18 cellular contexts compared by ENCODE assay signal in the genomic region with DNA sequence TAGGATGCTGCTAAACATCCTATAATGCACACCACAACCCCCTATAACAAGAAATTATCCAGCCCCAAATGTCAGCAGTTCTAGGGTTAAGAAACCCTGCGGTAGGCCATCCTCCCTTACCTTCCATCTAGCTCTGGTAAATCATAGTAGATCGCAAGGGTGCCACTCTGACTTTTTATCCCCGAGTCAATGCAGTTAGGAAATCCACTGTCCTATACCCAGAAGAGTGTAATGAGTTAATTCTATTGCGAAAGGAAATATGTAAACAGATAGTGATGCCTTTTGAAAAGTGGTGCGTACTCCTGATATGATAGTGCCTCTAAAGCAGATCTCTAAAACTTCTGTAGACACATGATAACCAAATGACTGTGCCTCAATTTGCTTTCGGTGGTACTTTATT. TPM values are rescaled to one million over a fixed set of nuclear protein-coding genes. Genes with fewer than 3 reads are reported as not detected.
DNase-seq lines count a peak whose midpoint lies in the region; ATAC-seq, FAIRE-seq and TF ChIP-seq lines count a peak whose summit lies in the region.
"Had no signal": no experiment of that assay in that cellular context is flagged by ENCODE, and none has a peak within 500 bp of the region (broad histone marks: within the 10 kb centered on the region; RNA-seq: fewer than 3 reads in every experiment).

No MANE protein-coding gene starts in this region.

- H3K27ac ChIP-seq in HepG2 (ENCODE audit: extremely low read length, insufficient read depth, low read length) = no peak overlapping the region
- H3K27ac ChIP-seq in breast epithelium = no peak overlapping the region
- H3K27ac ChIP-seq: BLaER1 treated with 17β-estradiol and CSF1 and Interleukin-3, amounts not matched to agents 10 nM and 100 nM; KMS-11 had no signal

- H3K36me3 ChIP-seq in HepG2 (replicated peaks in 1 of 2; ENCODE audit: control insufficient read depth in 1 of 2, insufficient read depth in 2 of 2, low read length in 2 of 2) (peaks cover 36 to 92% of the 10 kb centered on the region in 2 experiments), breast epithelium (peaks cover 4% of the 10 kb centered on the region)

- H3K9ac ChIP-seq in HepG2 (ENCODE audit: insufficient read depth, low read depth, low read length) = no peak overlapping the region
- H3K9ac ChIP-seq: BLaER1 treated with 17β-estradiol and CSF1 and Interleukin-3, amounts not matched to agents 10 nM and 100 nM; KMS-11 had no signal

- H3K4me1 ChIP-seq in HepG2 (ENCODE audit: insufficient read depth, low read length) = peaks cover 8% of the 10 kb centered on the region; the same call in 1 of the 2 replicates
- H3K4me1 ChIP-seq in breast epithelium = no peaks in the 10 kb centered on the region
- H3K4me1 ChIP-seq: BLaER1 treated with 17β-estradiol and CSF1 and Interleukin-3, amounts not matched to agents 10 nM and 100 nM had no signal

- ATAC-seq in HepG2 = no peak
- ATAC-seq: CD8-positive, alpha-beta T cell had no signal

- no peak for TF ChIP-seq RAD21 in HepG2 (CRISPR knock-in tag; IDR thresholded peaks at IDR 0.05)

- TF ChIP-seq CTCF in HepG2 (CRISPR knock-in tag; IDR thresholded peaks at IDR 0.05) (no peak), breast epithelium (IDR thresholded peaks at IDR 0.05) (no peak)

- intact Hi-C loops in HepG2 (cut with micrococcal nuclease; ENCODE audit: unreplicated experiment) = no loop called here
- intact Hi-C loops in breast epithelium (cut with DNase I; ENCODE audit: low total_unique reads) = no loop called here

- CTCF ChIA-PET in HepG2 (lab: Yijun Ruan, JAX; ENCODE audit: low intra/inter-chr PET ratio, low total read pairs) = no interaction called here

- peaks cover 9% of the 10 kb centered on the region for H4K20me1 ChIP-seq in HepG2 (ENCODE audit: insufficient read depth, low read length)

- TF ChIP-seq EP300 in HepG2 (IDR thresholded peaks at IDR 0.05; ENCODE audit: low read depth in 2 of 2, low read length in 2 of 2) (no peak), HepG2 (CRISPR knock-in tag; IDR thresholded peaks at IDR 0.05; ENCODE audit: borderline replicate concordance) (no peak)

- H3K27me3 ChIP-seq in HepG2 (ENCODE audit: control insufficient read depth in 1 of 2, insufficient read depth in 2 of 2, low read length in 2 of 2) = no peaks in the 10 kb centered on the region
- no peaks in the 10 kb centered on the region for H3K27me3 ChIP-seq in breast epithelium
- H3K27me3 ChIP-seq: BLaER1 treated with 17β-estradiol and CSF1 and Interleukin-3, amounts not matched to agents 10 nM and 100 nM had no signal

- BruUV-seq in HepG2 (replicated peaks; lab: Mats Ljungman, UMichigan) = no TSS peak

- H3K79me2 ChIP-seq in HepG2 (ENCODE audit: insufficient read depth, low read length) = peaks cover 2% of the 10 kb centered on the region

- POLR2A ChIA-PET in HepG2 (lab: Yijun Ruan, JAX) = no interaction called here

- DNase-seq in HuH-7 (ENCODE audit: low spot score) (peak; percentile 17), amniotic epithelial cell (ENCODE audit: low read depth) (peak; percentile 47), HepG2 (ENCODE audit: low spot score) (no peak), breast epithelium (ENCODE audit: low spot score in 2 of 2) (no peak), NOMO-1 (lab: John Stamatoyannopoulos, UW; ENCODE audit: unreplicated experiment in 2 of 2) (no peak), MV-4-11 (lab: John Stamatoyannopoulos, UW) (no peak)
- DNase-seq: CD8-positive, alpha-beta T cell; COR-L47; DMS 273 treated with DMSO at 0.1 percent for 48 hours; DMS53; DND-41; EL; H9 had no signal

- 95% methylated on average over 6 of the region's 6 CpGs for WGBS in HepG2 (ENCODE audit: low lambda C conversion rate)

- no peaks in the 10 kb centered on the region for H3K9me3 ChIP-seq in HepG2 (ENCODE audit: low read length)
- no peaks in the 10 kb centered on the region for H3K9me3 ChIP-seq in breast epithelium
- H3K9me3 ChIP-seq: BLaER1 treated with 17β-estradiol and CSF1 and Interleukin-3, amounts not matched to agents 10 nM and 100 nM had no signal

- TF ChIP-seq POLR2A in HepG2 (IDR thresholded peaks at IDR 0.05; ENCODE audit: insufficient read depth in 1 of 2, low read depth in 2 of 2, low read length in 2 of 2) = no peak
- no peak for TF ChIP-seq POLR2A in breast epithelium (IDR thresholded peaks at IDR 0.05)

- in situ Hi-C loops in HepG2 (cut with HindIII; ENCODE audit: extremely low pct_ligation_motif_present, low pct_unique_long_range_greater_than_20kb) = no loop called here

- no peak overlapping the region for H2AFZ ChIP-seq in HepG2 (ENCODE audit: low read length)

- no peak overlapping the region for H3K4me2 ChIP-seq in HepG2 (ENCODE audit: low read depth, low read length)
- H3K4me2 ChIP-seq: BLaER1 treated with 17β-estradiol and CSF1 and Interleukin-3, amounts not matched to agents 10 nM and 100 nM; KMS-11 had no signal

- H3K4me3 ChIP-seq in HepG2 (replicated peaks in 1 of 3; ENCODE audit: insufficient read depth in 1 of 3, low read depth in 2 of 3, low read length in 3 of 3) (no peak overlapping the region), breast epithelium (no peak overlapping the region)
- H3K4me3 ChIP-seq: BLaER1 treated with 17β-estradiol and CSF1 and Interleukin-3, amounts not matched to agents 10 nM and 100 nM had no signal

- FAIRE-seq in HepG2 (lab: Jason Lieb, UNC) = no peak
- FAIRE-seq: G401.6, GM12891, H1 had no signal

TF ChIP-seq in HepG2, 621 proteins besides CTCF, POLR2A, EP300 and RAD21 (continues in another document):
- TF ChIP-seq ZFAT (CRISPR knock-in tag; conservative IDR thresholded peaks at IDR 0.05) (no peak), ZMAT3 (CRISPR knock-in tag; conservative IDR thresholded peaks at IDR 0.05) (no peak), REXO4 (CRISPR knock-in tag; IDR thresholded peaks at IDR 0.05; ENCODE audit: borderline replicate concordance) (no peak), RBM22 (optimal IDR thresholded peaks at IDR 0.05; ENCODE audit: low read length) (peak; percentile 89), ZFP1 (CRISPR knock-in tag; IDR thresholded peaks at IDR 0.05) (no peak), ERF (CRISPR knock-in tag; IDR thresholded peaks at IDR 0.05) (no peak), ZNF766 (CRISPR knock-in tag; IDR thresholded peaks at IDR 0.05; ENCODE audit: borderline replicate concordance) (no peak), ZNF274 (CRISPR knock-in tag; IDR thresholded peaks at IDR 0.05) (no peak), ZNF660 (CRISPR knock-in tag; IDR thresholded peaks at IDR 0.05; ENCODE audit: borderline replicate concordance, low read depth) (no peak), ZNF652 (CRISPR knock-in tag; IDR thresholded peaks at IDR 0.05; ENCODE audit: borderline replicate concordance, low read depth) (peak; percentile 91), MTA3 (CRISPR knock-in tag; IDR thresholded peaks at IDR 0.05) (no peak)
- TF ChIP-seq, protein P1, sequence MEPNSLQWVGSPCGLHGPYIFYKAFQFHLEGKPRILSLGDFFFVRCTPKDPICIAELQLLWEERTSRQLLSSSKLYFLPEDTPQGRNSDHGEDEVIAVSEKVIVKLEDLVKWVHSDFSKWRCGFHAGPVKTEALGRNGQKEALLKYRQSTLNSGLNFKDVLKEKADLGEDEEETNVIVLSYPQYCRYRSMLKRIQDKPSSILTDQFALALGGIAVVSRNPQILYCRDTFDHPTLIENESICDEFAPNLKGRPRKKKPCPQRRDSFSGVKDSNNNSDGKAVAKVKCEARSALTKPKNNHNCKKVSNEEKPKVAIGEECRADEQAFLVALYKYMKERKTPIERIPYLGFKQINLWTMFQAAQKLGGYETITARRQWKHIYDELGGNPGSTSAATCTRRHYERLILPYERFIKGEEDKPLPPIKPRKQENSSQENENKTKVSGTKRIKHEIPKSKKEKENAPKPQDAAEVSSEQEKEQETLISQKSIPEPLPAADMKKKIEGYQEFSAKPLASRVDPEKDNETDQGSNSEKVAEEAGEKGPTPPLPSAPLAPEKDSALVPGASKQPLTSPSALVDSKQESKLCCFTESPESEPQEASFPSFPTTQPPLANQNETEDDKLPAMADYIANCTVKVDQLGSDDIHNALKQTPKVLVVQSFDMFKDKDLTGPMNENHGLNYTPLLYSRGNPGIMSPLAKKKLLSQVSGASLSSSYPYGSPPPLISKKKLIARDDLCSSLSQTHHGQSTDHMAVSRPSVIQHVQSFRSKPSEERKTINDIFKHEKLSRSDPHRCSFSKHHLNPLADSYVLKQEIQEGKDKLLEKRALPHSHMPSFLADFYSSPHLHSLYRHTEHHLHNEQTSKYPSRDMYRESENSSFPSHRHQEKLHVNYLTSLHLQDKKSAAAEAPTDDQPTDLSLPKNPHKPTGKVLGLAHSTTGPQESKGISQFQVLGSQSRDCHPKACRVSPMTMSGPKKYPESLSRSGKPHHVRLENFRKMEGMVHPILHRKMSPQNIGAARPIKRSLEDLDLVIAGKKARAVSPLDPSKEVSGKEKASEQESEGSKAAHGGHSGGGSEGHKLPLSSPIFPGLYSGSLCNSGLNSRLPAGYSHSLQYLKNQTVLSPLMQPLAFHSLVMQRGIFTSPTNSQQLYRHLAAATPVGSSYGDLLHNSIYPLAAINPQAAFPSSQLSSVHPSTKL (CRISPR knock-in tag; IDR thresholded peaks at IDR 0.05) = 0 out of 2 replicates have a peak, but pooled peaks have one; percentile 8

RNA-seq across cellular contexts. Expression of gene SCFD1, which starts 29.8 kb away (rescaled TPM):
- total RNA-seq in HepG2 (2016; rRNA removed; fragmentation: Illumina TruSeq; extraction: Trizol) (256 and 318 TPM in 2 replicates), breast epithelium (10 to 100 TPM; 64.6 to 93.1 (median 73.5) TPM)
- total RNA-seq in HepG2 (2016; cell fraction: cytosol; rRNA removed; fragmentation: Illumina TruSeq; extraction: Trizol; ENCODE audit: low read depth) = 183 and 191 TPM in 2 replicates
- total RNA-seq in HepG2 (2016; cell fraction: insoluble cytoplasmic fraction; rRNA removed; fragmentation: Illumina TruSeq; extraction: Trizol) = 264 and 346 TPM in 2 replicates
- total RNA-seq in HepG2 (2016; cell fraction: membrane; rRNA removed; fragmentation: Illumina TruSeq; extraction: Trizol) = 220 and 248 TPM in 2 replicates
- 294 and 317 TPM in 2 replicates for total RNA-seq in HepG2 (2016; cell fraction: nucleus; rRNA removed; fragmentation: Illumina TruSeq; extraction: Trizol)
- polyA plus RNA-seq in HepG2 (2011; rRNA removed) = 178 and 235 TPM in 2 replicates
- polyA plus RNA-seq in HepG2 (2011; cell fraction: cytosol; rRNA removed) = 51.8 and 79.2 TPM in 2 replicates
- polyA plus RNA-seq in HepG2 (2011; cell fraction: nucleus; rRNA removed) = 111 and 127 TPM in 2 replicates
- 114 and 153 TPM in 2 replicates for polyA plus RNA-seq in HepG2 (2012)
- polyA plus RNA-seq in HepG2 (2016; cell fraction: cytosol; fragmentation: Illumina TruSeq; extraction: Trizol; ENCODE audit: low read depth) = 135 and 148 TPM in 2 replicates
- 293 and 325 TPM in 2 replicates for polyA plus RNA-seq in HepG2 (2016; cell fraction: insoluble cytoplasmic fraction; fragmentation: Illumina TruSeq; extraction: Trizol; ENCODE audit: low read depth)
- 190 and 203 TPM in 2 replicates for polyA plus RNA-seq in HepG2 (2016; cell fraction: membrane; fragmentation: Illumina TruSeq; extraction: Trizol; ENCODE audit: low read depth)
- polyA plus RNA-seq in HepG2 (2016; cell fraction: nucleus; fragmentation: Illumina TruSeq; extraction: Trizol; ENCODE audit: insufficient read depth, low read depth) = 291 and 292 TPM in 2 replicates
- polyA minus RNA-seq in HepG2 (2011; rRNA and poly(A)+ RNA removed; ENCODE audit: low replicate concordance) = 24.4 and 68.1 TPM in 2 replicates
- polyA minus RNA-seq in HepG2 (2011; cell fraction: cytosol; rRNA and poly(A)+ RNA removed) = 92.9 and 94.7 TPM in 2 replicates
- polyA minus RNA-seq in HepG2 (2011; cell fraction: nucleus; rRNA and poly(A)+ RNA removed) = 849 and 949 TPM in 2 replicates

Comparison
In these comparisons a context has a peak if more than half of its experiments do, and no peak if none do; other contexts are left out.
1. DNase-seq: peak in HuH-7 (single experiment) and amniotic epithelial cell (single experiment); none in HepG2 (single experiment), breast epithelium (0 of 2), NOMO-1 (0 of 2) and MV-4-11 (single experiment).